Comparison of ENCODE assay signal across 1 cellular context in the genomic region with DNA sequence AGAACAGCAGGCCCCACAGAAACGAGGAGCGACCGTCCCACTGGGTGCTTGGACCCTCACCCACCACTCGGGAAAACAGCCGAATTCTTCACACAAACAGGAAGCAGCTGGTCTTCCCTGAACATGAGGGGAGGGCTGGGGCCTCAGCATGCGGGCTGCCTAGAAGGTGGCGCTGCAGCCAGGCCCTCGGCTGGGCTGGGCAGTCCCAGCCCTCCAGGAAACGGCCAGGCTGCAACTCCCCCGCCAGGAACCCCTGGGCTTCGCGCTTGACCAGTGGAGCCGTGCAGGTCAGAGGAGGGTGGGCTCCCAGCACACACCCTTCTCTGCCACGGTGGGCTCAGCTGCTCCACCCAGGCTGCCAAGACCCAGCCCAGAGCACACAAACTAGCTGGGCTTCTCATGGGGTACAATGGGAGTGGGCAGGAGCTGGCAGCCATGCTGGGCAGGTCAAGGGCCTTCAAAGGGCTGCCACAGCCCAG.
TF ChIP-seq lines count a peak whose summit lies in the region.

No MANE protein-coding gene starts in this region.

TF ChIP-seq in GM23338, 12 proteins besides CTCF, POLR2A, EP300 and RAD21 (continued from another document):
- TF ChIP-seq, protein P1, sequence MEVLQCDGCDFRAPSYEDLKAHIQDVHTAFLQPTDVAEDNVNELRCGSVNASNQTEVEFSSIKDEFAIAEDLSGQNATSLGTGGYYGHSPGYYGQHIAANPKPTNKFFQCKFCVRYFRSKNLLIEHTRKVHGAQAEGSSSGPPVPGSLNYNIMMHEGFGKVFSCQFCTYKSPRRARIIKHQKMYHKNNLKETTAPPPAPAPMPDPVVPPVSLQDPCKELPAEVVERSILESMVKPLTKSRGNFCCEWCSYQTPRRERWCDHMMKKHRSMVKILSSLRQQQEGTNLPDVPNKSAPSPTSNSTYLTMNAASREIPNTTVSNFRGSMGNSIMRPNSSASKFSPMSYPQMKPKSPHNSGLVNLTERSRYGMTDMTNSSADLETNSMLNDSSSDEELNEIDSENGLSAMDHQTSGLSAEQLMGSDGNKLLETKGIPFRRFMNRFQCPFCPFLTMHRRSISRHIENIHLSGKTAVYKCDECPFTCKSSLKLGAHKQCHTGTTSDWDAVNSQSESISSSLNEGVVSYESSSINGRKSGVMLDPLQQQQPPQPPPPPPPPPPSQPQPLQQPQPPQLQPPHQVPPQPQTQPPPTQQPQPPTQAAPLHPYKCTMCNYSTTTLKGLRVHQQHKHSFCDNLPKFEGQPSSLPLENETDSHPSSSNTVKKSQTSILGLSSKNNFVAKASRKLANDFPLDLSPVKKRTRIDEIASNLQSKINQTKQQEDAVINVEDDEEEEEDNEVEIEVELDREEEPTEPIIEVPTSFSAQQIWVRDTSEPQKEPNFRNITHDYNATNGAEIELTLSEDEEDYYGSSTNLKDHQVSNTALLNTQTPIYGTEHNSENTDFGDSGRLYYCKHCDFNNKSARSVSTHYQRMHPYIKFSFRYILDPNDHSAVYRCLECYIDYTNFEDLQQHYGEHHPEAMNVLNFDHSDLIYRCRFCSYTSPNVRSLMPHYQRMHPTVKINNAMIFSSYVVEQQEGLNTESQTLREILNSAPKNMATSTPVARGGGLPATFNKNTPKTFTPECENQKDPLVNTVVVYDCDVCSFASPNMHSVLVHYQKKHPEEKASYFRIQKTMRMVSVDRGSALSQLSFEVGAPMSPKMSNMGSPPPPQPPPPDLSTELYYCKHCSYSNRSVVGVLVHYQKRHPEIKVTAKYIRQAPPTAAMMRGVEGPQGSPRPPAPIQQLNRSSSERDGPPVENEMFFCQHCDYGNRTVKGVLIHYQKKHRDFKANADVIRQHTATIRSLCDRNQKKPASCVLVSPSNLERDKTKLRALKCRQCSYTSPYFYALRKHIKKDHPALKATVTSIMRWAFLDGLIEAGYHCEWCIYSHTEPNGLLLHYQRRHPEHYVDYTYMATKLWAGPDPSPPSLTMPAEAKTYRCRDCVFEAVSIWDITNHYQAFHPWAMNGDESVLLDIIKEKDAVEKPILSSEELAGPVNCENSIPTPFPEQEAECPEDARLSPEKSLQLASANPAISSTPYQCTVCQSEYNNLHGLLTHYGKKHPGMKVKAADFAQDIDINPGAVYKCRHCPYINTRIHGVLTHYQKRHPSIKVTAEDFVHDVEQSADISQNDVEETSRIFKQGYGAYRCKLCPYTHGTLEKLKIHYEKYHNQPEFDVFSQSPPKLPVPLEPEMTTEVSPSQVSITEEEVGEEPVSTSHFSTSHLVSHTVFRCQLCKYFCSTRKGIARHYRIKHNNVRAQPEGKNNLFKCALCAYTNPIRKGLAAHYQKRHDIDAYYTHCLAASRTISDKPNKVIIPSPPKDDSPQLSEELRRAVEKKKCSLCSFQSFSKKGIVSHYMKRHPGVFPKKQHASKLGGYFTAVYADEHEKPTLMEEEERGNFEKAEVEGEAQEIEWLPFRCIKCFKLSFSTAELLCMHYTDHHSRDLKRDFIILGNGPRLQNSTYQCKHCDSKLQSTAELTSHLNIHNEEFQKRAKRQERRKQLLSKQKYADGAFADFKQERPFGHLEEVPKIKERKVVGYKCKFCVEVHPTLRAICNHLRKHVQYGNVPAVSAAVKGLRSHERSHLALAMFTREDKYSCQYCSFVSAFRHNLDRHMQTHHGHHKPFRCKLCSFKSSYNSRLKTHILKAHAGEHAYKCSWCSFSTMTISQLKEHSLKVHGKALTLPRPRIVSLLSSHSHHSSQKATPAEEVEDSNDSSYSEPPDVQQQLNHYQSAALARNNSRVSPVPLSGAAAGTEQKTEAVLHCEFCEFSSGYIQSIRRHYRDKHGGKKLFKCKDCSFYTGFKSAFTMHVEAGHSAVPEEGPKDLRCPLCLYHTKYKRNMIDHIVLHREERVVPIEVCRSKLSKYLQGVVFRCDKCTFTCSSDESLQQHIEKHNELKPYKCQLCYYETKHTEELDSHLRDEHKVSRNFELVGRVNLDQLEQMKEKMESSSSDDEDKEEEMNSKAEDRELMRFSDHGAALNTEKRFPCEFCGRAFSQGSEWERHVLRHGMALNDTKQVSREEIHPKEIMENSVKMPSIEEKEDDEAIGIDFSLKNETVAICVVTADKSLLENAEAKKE (CRISPR knock-in tag; IDR thresholded peaks at IDR 0.05): no peak
- no peak for TF ChIP-seq STAT1 (IDR thresholded peaks at IDR 0.05; ENCODE audit: unreplicated experiment)
- TF ChIP-seq EZH2phosphoT487 (IDR thresholded peaks at IDR 0.05; ENCODE audit: unreplicated experiment): no peak
- TF ChIP-seq, protein P2, sequence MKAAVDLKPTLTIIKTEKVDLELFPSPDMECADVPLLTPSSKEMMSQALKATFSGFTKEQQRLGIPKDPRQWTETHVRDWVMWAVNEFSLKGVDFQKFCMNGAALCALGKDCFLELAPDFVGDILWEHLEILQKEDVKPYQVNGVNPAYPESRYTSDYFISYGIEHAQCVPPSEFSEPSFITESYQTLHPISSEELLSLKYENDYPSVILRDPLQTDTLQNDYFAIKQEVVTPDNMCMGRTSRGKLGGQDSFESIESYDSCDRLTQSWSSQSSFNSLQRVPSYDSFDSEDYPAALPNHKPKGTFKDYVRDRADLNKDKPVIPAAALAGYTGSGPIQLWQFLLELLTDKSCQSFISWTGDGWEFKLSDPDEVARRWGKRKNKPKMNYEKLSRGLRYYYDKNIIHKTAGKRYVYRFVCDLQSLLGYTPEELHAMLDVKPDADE (IDR thresholded peaks at IDR 0.05): no peak
- TF ChIP-seq EZH2 (IDR thresholded peaks at IDR 0.05; ENCODE audit: low read depth, unreplicated experiment): no peak
- TF ChIP-seq JUNB (IDR thresholded peaks at IDR 0.05; ENCODE audit: unreplicated experiment): no peak
- TF ChIP-seq CREB1 (CRISPR knock-in tag; IDR thresholded peaks at IDR 0.05; ENCODE audit: low read depth): no peak
- TF ChIP-seq NANOG (IDR thresholded peaks at IDR 0.05; ENCODE audit: borderline replicate concordance): no peak
- no peak for TF ChIP-seq ZNF331 (CRISPR knock-in tag; IDR thresholded peaks at IDR 0.05; ENCODE audit: low read depth)
- TF ChIP-seq POLR2AphosphoS5 (IDR thresholded peaks at IDR 0.05; ENCODE audit: low read depth): no peak
- TF ChIP-seq, protein P3, sequence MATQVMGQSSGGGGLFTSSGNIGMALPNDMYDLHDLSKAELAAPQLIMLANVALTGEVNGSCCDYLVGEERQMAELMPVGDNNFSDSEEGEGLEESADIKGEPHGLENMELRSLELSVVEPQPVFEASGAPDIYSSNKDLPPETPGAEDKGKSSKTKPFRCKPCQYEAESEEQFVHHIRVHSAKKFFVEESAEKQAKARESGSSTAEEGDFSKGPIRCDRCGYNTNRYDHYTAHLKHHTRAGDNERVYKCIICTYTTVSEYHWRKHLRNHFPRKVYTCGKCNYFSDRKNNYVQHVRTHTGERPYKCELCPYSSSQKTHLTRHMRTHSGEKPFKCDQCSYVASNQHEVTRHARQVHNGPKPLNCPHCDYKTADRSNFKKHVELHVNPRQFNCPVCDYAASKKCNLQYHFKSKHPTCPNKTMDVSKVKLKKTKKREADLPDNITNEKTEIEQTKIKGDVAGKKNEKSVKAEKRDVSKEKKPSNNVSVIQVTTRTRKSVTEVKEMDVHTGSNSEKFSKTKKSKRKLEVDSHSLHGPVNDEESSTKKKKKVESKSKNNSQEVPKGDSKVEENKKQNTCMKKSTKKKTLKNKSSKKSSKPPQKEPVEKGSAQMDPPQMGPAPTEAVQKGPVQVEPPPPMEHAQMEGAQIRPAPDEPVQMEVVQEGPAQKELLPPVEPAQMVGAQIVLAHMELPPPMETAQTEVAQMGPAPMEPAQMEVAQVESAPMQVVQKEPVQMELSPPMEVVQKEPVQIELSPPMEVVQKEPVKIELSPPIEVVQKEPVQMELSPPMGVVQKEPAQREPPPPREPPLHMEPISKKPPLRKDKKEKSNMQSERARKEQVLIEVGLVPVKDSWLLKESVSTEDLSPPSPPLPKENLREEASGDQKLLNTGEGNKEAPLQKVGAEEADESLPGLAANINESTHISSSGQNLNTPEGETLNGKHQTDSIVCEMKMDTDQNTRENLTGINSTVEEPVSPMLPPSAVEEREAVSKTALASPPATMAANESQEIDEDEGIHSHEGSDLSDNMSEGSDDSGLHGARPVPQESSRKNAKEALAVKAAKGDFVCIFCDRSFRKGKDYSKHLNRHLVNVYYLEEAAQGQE (IDR thresholded peaks at IDR 0.05; ENCODE audit: unreplicated experiment): no peak
